ENCODE assay signal across 15 cellular contexts in genomic region chr3:10352146-10352911, GRCh38. TPM values are rescaled to one million over a fixed set of nuclear protein-coding genes. Genes with fewer than 3 reads are reported as not detected.
DNase-seq lines count a peak whose midpoint lies in the region; ATAC-seq, FAIRE-seq and TF ChIP-seq lines count a peak whose summit lies in the region.
"Had no signal": no experiment of that assay in that cellular context is flagged by ENCODE, and none has a peak within 500 bp of the region (broad histone marks: within the 10 kb centered on the region; RNA-seq: fewer than 3 reads in every experiment).

No MANE protein-coding gene starts in this region.

- H3K4me3 ChIP-seq in fibroblast of villous mesenchyme (ENCODE audit: low read depth, low read length) (no peak overlapping the region), retinal pigment epithelial cell (ENCODE audit: low read length) (no peak overlapping the region)
- H3K4me3 ChIP-seq: gastrocnemius medialis, left lung had no signal

- no peak for FAIRE-seq in H54 (lab: Jason Lieb, UNC)

- TF ChIP-seq CTCF in fibroblast of villous mesenchyme (IDR thresholded peaks at IDR 0.05; ENCODE audit: insufficient read depth, low read depth, low read length), result no peak
- TF ChIP-seq CTCF in retinal pigment epithelial cell (conservative IDR thresholded peaks at IDR 0.05; ENCODE audit: low read depth, low read length), result peak; percentile 10

- DNase-seq in H54 (ENCODE audit: insufficient read length, low spot score) (peak; percentile 81), amniotic epithelial cell (ENCODE audit: low read depth) (peak; percentile 84), fibroblast of villous mesenchyme (ENCODE audit: low read depth) (peak; percentile 93), retinal pigment epithelial cell (ENCODE audit: low read depth) (peak; percentile 43), NCI-H345 treated with DMSO at 0.1 percent for 48 hours (lab: John Stamatoyannopoulos, UW; ENCODE audit: unreplicated experiment) (no peak), mesenteric fat pad (ENCODE audit: low spot score) (no peak)
- no peak for DNase-seq in activated CD8-positive, alpha-beta memory T cell treated with anti-CD3 and anti-CD28 coated beads, Interleukin-2, amount 50 U/mL, for 4 hours
- DNase-seq: activated CD4-positive, alpha-beta T cell treated with anti-CD3 and anti-CD28 coated beads, Interleukin-2, amount 50 U/mL, for 1 hour; activated gamma-delta T cell; gastrocnemius medialis; MV-4-11; NCI-H524 treated with DMSO at 0.1 percent for 48 hours; stimulated activated CD4-positive, alpha-beta T cell treated with anti-CD3 and anti-CD28 coated beads, Interleukin-4, amount 100 ng/mL, for 4 hours had no signal

- no peak for TF ChIP-seq POLR2A in H54 (IDR thresholded peaks at IDR 0.05; ENCODE audit: low read depth, low read length)

- no peak for ATAC-seq in esophagus mucosa
- ATAC-seq: gastrocnemius medialis, left lung had no signal

RNA-seq across cellular contexts. Expression of gene SEC13, which starts 31.4 kb away (rescaled TPM):
- total RNA-seq in fibroblast of villous mesenchyme, result 292 and 306 TPM in 2 replicates
- total RNA-seq in esophagus mucosa, result 77.4 TPM
- total RNA-seq in mesenteric fat pad, result 98.5 TPM

RNA-seq across cellular contexts. Expression of gene GHRL, which starts 59.6 kb away (rescaled TPM):
- total RNA-seq in fibroblast of villous mesenchyme (0.32 TPM in 1 of 2 replicates, not detected in the other), esophagus mucosa (0.76 TPM), mesenteric fat pad (2.1 TPM)
- total RNA-seq: gastrocnemius medialis had no signal

Comparison
In these comparisons a context has a peak if more than half of its experiments do, and no peak if none do; other contexts are left out.
1. DNase-seq: peak in H54 (single experiment), amniotic epithelial cell (single experiment), fibroblast of villous mesenchyme (single experiment) and retinal pigment epithelial cell (single experiment); none in NCI-H345 treated with DMSO at 0.1 percent for 48 hours (single experiment), activated CD8-positive, alpha-beta memory T cell treated with anti-CD3 and anti-CD28 coated beads, Interleukin-2, amount 50 U/mL, for 4 hours (single experiment) and mesenteric fat pad (single experiment).